Comparison of ENCODE assay signal across 8 cellular contexts in genomic region chr2:19488009-19488691, GRCh38.
A peak's percentile ranks its signal among the peaks of the same experiment; 100 is the strongest.
DNase-seq lines count a peak whose midpoint lies in the region; ATAC-seq and TF ChIP-seq lines count a peak whose summit lies in the region.

No MANE protein-coding gene starts in this region.

- H3K36me3 Mint-ChIP-seq in activated naive CD4-positive, alpha-beta T cell treated with anti-CD3 and anti-CD28 coated beads, Interleukin-2, amount 10 ng/mL, durations not matched to agents 7 days and 5 days, result no peaks in the 10 kb centered on the region

- no peaks in the 10 kb centered on the region for H3K9me3 Mint-ChIP-seq in activated naive CD4-positive, alpha-beta T cell treated with anti-CD3 and anti-CD28 coated beads, Interleukin-2, amount 10 ng/mL, durations not matched to agents 7 days and 5 days

- no peak overlapping the region for H3K4me3 Mint-ChIP-seq in activated naive CD4-positive, alpha-beta T cell treated with anti-CD3 and anti-CD28 coated beads, Interleukin-2, amount 10 ng/mL, durations not matched to agents 7 days and 5 days

- H3K4me1 Mint-ChIP-seq in activated naive CD4-positive, alpha-beta T cell treated with anti-CD3 and anti-CD28 coated beads, Interleukin-2, amount 10 ng/mL, durations not matched to agents 7 days and 5 days, result peaks cover 3% of the 10 kb centered on the region

- H3K27me3 Mint-ChIP-seq in activated naive CD4-positive, alpha-beta T cell treated with anti-CD3 and anti-CD28 coated beads, Interleukin-2, amount 10 ng/mL, durations not matched to agents 7 days and 5 days, result peaks cover 15% of the 10 kb centered on the region

- DNase-seq in GM12864 (ENCODE audit: low read depth) (peak; percentile 35), HS-27A (ENCODE audit: low read depth) (peak; percentile 29), fibroblast of gingiva (ENCODE audit: low read depth) (peak; percentile 57), NCI-H128 (lab: John Stamatoyannopoulos, UW; ENCODE audit: unreplicated experiment) (no peak), NCI-H1092 treated with DMSO at 0.1 percent for 48 hours (lab: John Stamatoyannopoulos, UW) (no peak), DMS153 treated with DMSO at 0.1 percent for 48 hours (lab: John Stamatoyannopoulos, UW; ENCODE audit: unreplicated experiment) (no peak)
- no peak for DNase-seq in activated naive CD4-positive, alpha-beta T cell treated with anti-CD3 and anti-CD28 coated beads, Interleukin-2, amount 10 ng/mL, durations not matched to agents 7 days and 5 days

- TF ChIP-seq CTCF in GM12864 (IDR thresholded peaks at IDR 0.05; ENCODE audit: low read depth, low read length, missing control alignments), result no peak

- ATAC-seq in GM21786 (IDR thresholded peaks at IDR 0.05; ENCODE audit: unreplicated experiment), result peak; percentile 89

- H3K27ac Mint-ChIP-seq in activated naive CD4-positive, alpha-beta T cell treated with anti-CD3 and anti-CD28 coated beads, Interleukin-2, amount 10 ng/mL, durations not matched to agents 7 days and 5 days, result no peak overlapping the region

- CTCF ChIA-PET in activated naive CD4-positive, alpha-beta T cell treated with anti-CD3 and anti-CD28 coated beads, Interleukin-2, amount 10 ng/mL, durations not matched to agents 7 days and 5 days (lab: Charles Lee), result no interaction called here

- H3K4me3 ChIP-seq in GM12864 (ENCODE audit: low read depth, low read length), result no peak overlapping the region

Comparison
In these comparisons a context has a peak if more than half of its experiments do, and no peak if none do; other contexts are left out.
1. DNase-seq: peak in GM12864 (single experiment), HS-27A (single experiment) and fibroblast of gingiva (single experiment); none in NCI-H128 (single experiment), NCI-H1092 treated with DMSO at 0.1 percent for 48 hours (single experiment), DMS153 treated with DMSO at 0.1 percent for 48 hours (single experiment) and activated naive CD4-positive, alpha-beta T cell treated with anti-CD3 and anti-CD28 coated beads, Interleukin-2, amount 10 ng/mL, durations not matched to agents 7 days and 5 days (single experiment).